Comparison of ENCODE assay signal across 20 cellular contexts in the genomic region with DNA sequence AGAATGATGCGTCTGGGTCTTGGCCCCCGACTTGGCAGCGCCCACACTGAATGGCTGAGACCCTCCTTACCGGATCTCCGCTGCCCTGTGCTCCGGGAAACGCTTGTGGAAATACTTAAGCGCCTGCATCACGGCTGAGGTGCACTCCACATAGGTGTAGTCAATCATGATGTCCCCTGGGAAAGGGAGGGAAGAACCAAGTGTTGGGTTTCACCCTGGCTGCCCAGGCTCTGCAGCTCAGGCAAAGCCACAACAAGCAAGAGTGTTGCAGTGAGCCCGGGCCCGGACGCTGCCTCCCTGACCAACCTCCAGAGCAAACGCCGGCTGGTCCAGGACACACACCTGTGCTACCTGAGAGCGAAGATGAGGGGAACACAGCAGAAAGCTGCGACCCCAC. TPM values are rescaled to one million over a fixed set of nuclear protein-coding genes. Genes with fewer than 3 reads are reported as not detected.
DNase-seq lines count a peak whose midpoint lies in the region; TF ChIP-seq lines count a peak whose summit lies in the region.
"Had no signal": no experiment of that assay in that cellular context is flagged by ENCODE, and none has a peak within 500 bp of the region (broad histone marks: within the 10 kb centered on the region; RNA-seq: fewer than 3 reads in every experiment).

No MANE protein-coding gene starts in this region.

- no peak for TF ChIP-seq EP300 in esophagus muscularis mucosa (IDR thresholded peaks at IDR 0.05)

- peaks cover 0 to 5% (median 0%) of the 10 kb centered on the region in 4 donors for H3K4me1 ChIP-seq in esophagus muscularis mucosa

- H3K36me3 ChIP-seq in MG63, result peaks cover 38% of the 10 kb centered on the region
- peaks cover 37 to 91% (median 79%) of the 10 kb centered on the region in 4 donors for H3K36me3 ChIP-seq in esophagus muscularis mucosa

- no peak overlapping the region for H3K27ac ChIP-seq in esophagus muscularis mucosa (replicated peaks in 1 of 4)

- H3K4me3 ChIP-seq in MG63 (no peak overlapping the region), esophagus muscularis mucosa (no peak overlapping the region)
- H3K4me3 ChIP-seq: K562 had no signal

- in situ Hi-C loops in GM13976 (cut with MboI; ENCODE audit: low sequenced_read_pairs, unreplicated experiment), result no loop called here

- H3K9me3 ChIP-seq in MG63 (no peaks in the 10 kb centered on the region), esophagus muscularis mucosa (no peaks in the 10 kb centered on the region)
- H3K9me3 ChIP-seq: SK-N-SH had no signal

- H3K9me3 Mint-ChIP-seq in CD14-positive monocyte (no peaks in the 10 kb centered on the region), endothelial cell (ENCODE audit: unreplicated experiment) (no peaks in the 10 kb centered on the region)
- H3K9me3 Mint-ChIP-seq: CD8-positive, alpha-beta T cell had no signal

- TF ChIP-seq CTCF in CD14-positive monocyte (IDR thresholded peaks at IDR 0.05), result no peak
- no peak for TF ChIP-seq CTCF in endothelial cell (IDR thresholded peaks at IDR 0.05; ENCODE audit: unreplicated experiment)
- no peak for TF ChIP-seq CTCF in GM13976 (IDR thresholded peaks at IDR 0.05; ENCODE audit: borderline replicate concordance, control extremely low read depth, extremely low read depth, insufficient read depth, missing control alignments)
- TF ChIP-seq CTCF in esophagus muscularis mucosa (IDR thresholded peaks at IDR 0.05), result no peak

- 94% methylated on average over 16 of the region's 16 CpGs for WGBS in esophagus muscularis mucosa

- DNase-seq in CD14-positive monocyte (ENCODE audit: low spot score) (peak; percentile 30), NCI-H187 treated with DMSO at 0.1 percent for 48 hours (lab: John Stamatoyannopoulos, UW) (peak; percentile 58), endothelial cell (ENCODE audit: low spot score) (no peak), posterior vena cava (ENCODE audit: low spot score) (peak; percentile 63), GM13976 (ENCODE audit: low spot score) (no peak), MG63 (no peak), esophagus muscularis mucosa (ENCODE audit: extremely low spot score) (no peak)
- no peak for DNase-seq in activated CD4-positive, CD25-positive, alpha-beta regulatory T cell (lab: John Stamatoyannopoulos, UW)
- DNase-seq: ACHN; CD8-positive, alpha-beta T cell; DND-41; GDM1; HCEC 1CT; NCI-H1092; NCI-H1930; NCI-H226; NCI-H748 treated with DMSO at 0.1 percent for 48 hours; PC-3 had no signal

- H3K4me1 Mint-ChIP-seq in CD14-positive monocyte (no peaks in the 10 kb centered on the region), endothelial cell (ENCODE audit: unreplicated experiment) (peaks cover 2% of the 10 kb centered on the region)

- H3K4me3 Mint-ChIP-seq in CD14-positive monocyte (no peak overlapping the region), endothelial cell (ENCODE audit: unreplicated experiment) (peak overlapping the region; percentile 56)
- H3K4me3 Mint-ChIP-seq: CD8-positive, alpha-beta T cell had no signal

- peaks cover 39 to 49% of the 10 kb centered on the region in 2 donors for H3K36me3 Mint-ChIP-seq in CD14-positive monocyte
- peaks cover 34% of the 10 kb centered on the region for H3K36me3 Mint-ChIP-seq in endothelial cell (ENCODE audit: low read depth, unreplicated experiment)

- H3K27me3 Mint-ChIP-seq in CD14-positive monocyte (ENCODE audit: low read depth in 3 of 3), result peaks cover 0 to 3% (median 0%) of the 10 kb centered on the region in 3 donors
- H3K27me3 Mint-ChIP-seq in endothelial cell (ENCODE audit: unreplicated experiment), result peaks cover 7% of the 10 kb centered on the region

- H3K27me3 ChIP-seq in MG63, result no peaks in the 10 kb centered on the region
- H3K27me3 ChIP-seq in esophagus muscularis mucosa, result no peaks in the 10 kb centered on the region

- intact Hi-C loops in CD14-positive monocyte (cut with micrococcal nuclease), result no loop called here
- intact Hi-C loops in posterior vena cava (cut with DNase I), result no loop called here
- intact Hi-C loops in esophagus muscularis mucosa (cut with DNase I), result no loop called here

- H3K27ac Mint-ChIP-seq in CD14-positive monocyte, result peak overlapping the region in 1 of 7 donors; percentile 62
- H3K27ac Mint-ChIP-seq in endothelial cell (ENCODE audit: unreplicated experiment), result no peak overlapping the region
- H3K27ac Mint-ChIP-seq: CD8-positive, alpha-beta T cell had no signal

- no peak for TF ChIP-seq POLR2A in esophagus muscularis mucosa (IDR thresholded peaks at IDR 0.05; ENCODE audit: low read depth)

RNA-seq across cellular contexts. Expression of a gene that starts 21.5 kb away (rescaled TPM):
- polyA plus RNA-seq in CD14-positive monocyte, result 1 to 10 TPM; 3.3 to 5.8 TPM
- total RNA-seq in endothelial cell (ENCODE audit: unreplicated experiment), result 25.3 TPM
- total RNA-seq in posterior vena cava, result 10 to 100 TPM in 1 of 2 donors, 1 to 10 TPM in 1; 8.4 to 10.9 TPM
- 2.0 and 2.4 TPM in 2 replicates for total RNA-seq in MG63 (2014; rRNA removed; shearing (Covaris generic); ENCODE audit: low replicate concordance)
- 10 to 100 TPM in 1 of 4 donors, 1 to 10 TPM in 3; 1.3 to 22.0 (median 7.0) TPM for total RNA-seq in esophagus muscularis mucosa

RNA-seq across cellular contexts. Expression of a gene that starts 22.8 kb away (rescaled TPM):
- polyA plus RNA-seq in CD14-positive monocyte, result 1 to 10 TPM; 4.1 to 4.9 TPM
- total RNA-seq in endothelial cell (ENCODE audit: unreplicated experiment) (157 TPM), posterior vena cava (10 to 100 TPM; 42.5 to 65.0 TPM), esophagus muscularis mucosa (10 to 100 TPM; 45.3 to 66.3 (median 53.1) TPM)
- 46.6 and 66.7 TPM in 2 replicates for total RNA-seq in MG63 (2014; rRNA removed; shearing (Covaris generic); ENCODE audit: low replicate concordance)

RNA-seq across cellular contexts. Expression of a gene that starts 50.4 kb away (rescaled TPM):
- polyA plus RNA-seq in CD14-positive monocyte, result not detected
- total RNA-seq in endothelial cell (ENCODE audit: unreplicated experiment) (1.5 TPM), posterior vena cava (1 to 10 TPM in 1 of 2 donors, under 1 TPM in 1; 0.29 to 1.2 TPM), esophagus muscularis mucosa (1 to 10 TPM in 2 of 4 donors, under 1 TPM in 1, not detected in 1; 0.26 to 2.5 (median 1.2) TPM)
- not detected in 2 replicates for total RNA-seq in MG63 (2014; rRNA removed; shearing (Covaris generic); ENCODE audit: low replicate concordance)

Comparison
In these comparisons a context has a peak if more than half of its experiments do, and no peak if none do; other contexts are left out.
1. DNase-seq: peak in CD14-positive monocyte (single experiment), NCI-H187 treated with DMSO at 0.1 percent for 48 hours (single experiment) and posterior vena cava (single experiment); none in endothelial cell (single experiment), activated CD4-positive, CD25-positive, alpha-beta regulatory T cell (0 of 4), GM13976 (single experiment), MG63 (single experiment) and esophagus muscularis mucosa (single experiment).